In genomic region chr7:130365511-130366441, GRCh38 we compare ENCODE assay signal across 8 cellular contexts. TPM values are rescaled to one million over a fixed set of nuclear protein-coding genes. Genes with fewer than 3 reads are reported as not detected.
DNase-seq lines count a peak whose midpoint lies in the region; ATAC-seq and TF ChIP-seq lines count a peak whose summit lies in the region.

No MANE protein-coding gene starts in this region.

- in situ Hi-C loops in ACHN (cut with HindIII; ENCODE audit: low pct_ligation_motif_present, low pct_unique_long_range_greater_than_20kb, low sequenced_read_pairs): no loop called here

- DNase-seq in Ammon's horn (ENCODE audit: low spot score): peak; percentile 70
- peak; percentile 99 for DNase-seq in NCI-H1105 (lab: John Stamatoyannopoulos, UW)
- DNase-seq in left colon: no peak
- DNase-seq in ACHN: no peak
- DNase-seq in central memory CD4-positive, alpha-beta T cell: no peak
- no peak for DNase-seq in MV-4-11 (lab: John Stamatoyannopoulos, UW)

- intact Hi-C loops in left colon (cut with DNase I, micrococcal nuclease): no loop called here

- ATAC-seq in GM19328 (IDR thresholded peaks at IDR 0.05; ENCODE audit: unreplicated experiment) (peak; percentile 60), SK-N-SH treated with all-trans-retinoic acid at 6 μM for 48 hours (peak; percentile 36), left colon (peak; percentile 84)

TF ChIP-seq in SK-N-SH treated with all-trans-retinoic acid at 6 μM for 48 hours, 23 proteins besides CTCF, POLR2A, EP300 and RAD21:
- TF ChIP-seq SNAI2 (CRISPR knock-in tag; IDR thresholded peaks at IDR 0.05): peak; percentile 94
- TF ChIP-seq POU6F1 (CRISPR knock-in tag; IDR thresholded peaks at IDR 0.05; ENCODE audit: borderline replicate concordance, low read depth): no peak
- no peak for TF ChIP-seq ZNF70 (CRISPR knock-in tag; IDR thresholded peaks at IDR 0.05)
- TF ChIP-seq PPARA (CRISPR knock-in tag; IDR thresholded peaks at IDR 0.05; ENCODE audit: borderline replicate concordance): no peak
- TF ChIP-seq ZC3H10 (CRISPR knock-in tag; IDR thresholded peaks at IDR 0.05): no peak
- peak; percentile 94 for TF ChIP-seq CSDC2 (CRISPR knock-in tag; IDR thresholded peaks at IDR 0.05)
- TF ChIP-seq RARB (CRISPR knock-in tag; IDR thresholded peaks at IDR 0.05): no peak
- TF ChIP-seq ZFP30 (CRISPR knock-in tag; IDR thresholded peaks at IDR 0.05): no peak
- no peak for TF ChIP-seq ARNTL (CRISPR knock-in tag; IDR thresholded peaks at IDR 0.05; ENCODE audit: borderline replicate concordance, low read depth)
- no peak for TF ChIP-seq TOX (CRISPR knock-in tag; IDR thresholded peaks at IDR 0.05; ENCODE audit: borderline replicate concordance)
- TF ChIP-seq BACH2 (CRISPR knock-in tag; IDR thresholded peaks at IDR 0.05; ENCODE audit: borderline replicate concordance): no peak
- TF ChIP-seq TCF4 (CRISPR knock-in tag; IDR thresholded peaks at IDR 0.05; ENCODE audit: borderline replicate concordance): no peak
- TF ChIP-seq ZNF8 (CRISPR knock-in tag; IDR thresholded peaks at IDR 0.05): no peak
- peak; percentile 64; the same call in 1 of the 2 replicates for TF ChIP-seq PATZ1 (CRISPR knock-in tag; IDR thresholded peaks at IDR 0.05; ENCODE audit: borderline replicate concordance)
- no peak for TF ChIP-seq ZNF565 (CRISPR knock-in tag; conservative IDR thresholded peaks at IDR 0.05; ENCODE audit: low read depth)
- TF ChIP-seq TSHZ2 (CRISPR knock-in tag; IDR thresholded peaks at IDR 0.05): no peak; the same call in 1 of the 2 replicates
- TF ChIP-seq GLIS3 (CRISPR knock-in tag; IDR thresholded peaks at IDR 0.05): no peak
- TF ChIP-seq OSR1 (CRISPR knock-in tag; IDR thresholded peaks at IDR 0.05): no peak
- TF ChIP-seq CSRNP3 (CRISPR knock-in tag; IDR thresholded peaks at IDR 0.05): no peak
- TF ChIP-seq ISL1 (CRISPR knock-in tag; IDR thresholded peaks at IDR 0.05): peak; percentile 34
- 0 out of 2 replicates have a peak, but pooled peaks have one; percentile 31 for TF ChIP-seq ZFP3 (CRISPR knock-in tag; IDR thresholded peaks at IDR 0.05)
- TF ChIP-seq CREB5 (CRISPR knock-in tag; IDR thresholded peaks at IDR 0.05; ENCODE audit: low read depth): no peak
- TF ChIP-seq ESRRG (CRISPR knock-in tag; IDR thresholded peaks at IDR 0.05): no peak
TF ChIP-seq in SK-N-SH treated with all-trans-retinoic acid at 6 μM for 48 hours: peak in this region for 5.

RNA-seq across cellular contexts. Expression of gene CPA1, which starts 14.5 kb away (rescaled TPM):
- total RNA-seq in left colon: 1 to 10 TPM in 1 of 2 donors, not detected in 1; 4.8 TPM

RNA-seq across cellular contexts. Expression of gene CPA5, which starts 21.2 kb away (rescaled TPM):
- not detected for total RNA-seq in left colon

Comparison
In these comparisons a context has a peak if more than half of its experiments do, and no peak if none do; other contexts are left out.
1. DNase-seq: peak in Ammon's horn (single experiment) and NCI-H1105 (single experiment); none in left colon (0 of 2), ACHN (single experiment), central memory CD4-positive, alpha-beta T cell (single experiment) and MV-4-11 (single experiment).
2. Peak in every context shown above with its lines, with median percentiles within 50 percentile points of each other: ATAC-seq.